Comparison of ENCODE assay signal across 1 cellular context in the genomic region with DNA sequence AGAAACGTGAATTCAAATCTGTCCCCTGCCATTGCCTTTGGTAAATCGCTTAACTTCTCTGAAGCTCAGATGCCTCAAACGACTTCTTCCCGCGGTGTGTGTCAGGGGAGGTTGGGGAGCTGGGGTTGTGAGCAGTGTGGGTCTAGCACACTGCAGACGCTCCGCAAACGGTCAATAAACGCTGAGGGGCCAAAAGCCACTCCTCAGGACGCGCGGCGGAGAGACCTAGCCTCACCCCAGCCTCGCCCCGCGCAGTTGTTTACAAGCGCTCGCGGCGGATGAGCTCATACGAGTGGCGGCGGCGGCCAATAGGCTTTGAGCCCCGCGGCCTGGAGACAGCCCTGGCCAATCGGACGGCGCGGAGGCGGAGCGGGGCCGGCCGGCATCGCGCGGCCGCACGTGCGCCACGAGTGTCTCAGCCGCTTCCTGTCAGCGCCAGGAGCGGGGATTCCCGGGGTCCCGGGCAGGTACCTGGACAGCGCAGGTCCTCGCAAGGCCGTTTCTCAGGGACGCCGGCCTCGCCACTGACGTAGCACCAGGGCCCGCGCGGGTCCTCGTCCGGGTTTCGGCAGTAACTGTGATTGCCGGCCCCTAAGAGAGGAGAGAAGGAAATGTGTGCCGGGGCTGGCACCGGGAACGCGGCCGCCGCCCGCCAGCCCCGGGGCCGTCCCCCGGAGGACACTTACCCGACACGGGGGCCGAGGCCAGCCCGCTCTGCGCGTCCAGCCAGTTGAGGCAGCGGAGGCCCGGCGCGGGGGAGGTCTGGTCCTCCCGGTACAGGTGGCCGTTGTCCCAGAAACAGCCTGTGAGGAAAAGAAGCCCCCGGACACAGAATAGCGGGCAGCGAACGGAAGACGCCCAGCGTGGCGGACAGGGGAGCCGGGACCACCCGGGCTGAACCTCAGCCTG.
TF ChIP-seq lines count a peak whose summit lies in the region.

No MANE protein-coding gene starts in this region.

TF ChIP-seq in IMR-90, 13 proteins besides CTCF, POLR2A, EP300 and RAD21:
- TF ChIP-seq, protein P1, sequence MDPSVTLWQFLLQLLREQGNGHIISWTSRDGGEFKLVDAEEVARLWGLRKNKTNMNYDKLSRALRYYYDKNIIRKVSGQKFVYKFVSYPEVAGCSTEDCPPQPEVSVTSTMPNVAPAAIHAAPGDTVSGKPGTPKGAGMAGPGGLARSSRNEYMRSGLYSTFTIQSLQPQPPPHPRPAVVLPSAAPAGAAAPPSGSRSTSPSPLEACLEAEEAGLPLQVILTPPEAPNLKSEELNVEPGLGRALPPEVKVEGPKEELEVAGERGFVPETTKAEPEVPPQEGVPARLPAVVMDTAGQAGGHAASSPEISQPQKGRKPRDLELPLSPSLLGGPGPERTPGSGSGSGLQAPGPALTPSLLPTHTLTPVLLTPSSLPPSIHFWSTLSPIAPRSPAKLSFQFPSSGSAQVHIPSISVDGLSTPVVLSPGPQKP (IDR thresholded peaks at IDR 0.05; ENCODE audit: borderline replicate concordance, low read depth, low read length), result no peak
- peak; percentile 64; the same call in 1 of the 2 replicates for TF ChIP-seq FOS (IDR thresholded peaks at IDR 0.05; ENCODE audit: low read depth, low read length)
- peak; percentile 48; the same call in 1 of the 2 replicates for TF ChIP-seq MAZ (IDR thresholded peaks at IDR 0.05; ENCODE audit: borderline replicate concordance, low read depth, low read length)
- peak; percentile 96 for TF ChIP-seq MXI1 (IDR thresholded peaks at IDR 0.05; ENCODE audit: borderline replicate concordance, low read depth, low read length)
- peak; percentile 75 for TF ChIP-seq USF2 (IDR thresholded peaks at IDR 0.05; ENCODE audit: low read depth, low read length)
- peak; percentile 82 for TF ChIP-seq RFX5 (IDR thresholded peaks at IDR 0.05; ENCODE audit: low read depth, low read length)
- TF ChIP-seq NFE2L2 (IDR thresholded peaks at IDR 0.05; ENCODE audit: low read depth, low read length), result 0 out of 2 replicates have a peak, but pooled peaks have one; percentile 1
- no peak for TF ChIP-seq CEBPB (IDR thresholded peaks at IDR 0.05; ENCODE audit: low read depth, low read length)
- no peak for TF ChIP-seq MAFK (IDR thresholded peaks at IDR 0.05; ENCODE audit: low read depth, low read length)
- no peak for TF ChIP-seq RCOR1 (IDR thresholded peaks at IDR 0.05; ENCODE audit: insufficient replicate concordance, low read length)
- TF ChIP-seq SMC3 (IDR thresholded peaks at IDR 0.05; ENCODE audit: low read depth, low read length), result no peak
- TF ChIP-seq BHLHE40 (IDR thresholded peaks at IDR 0.05; ENCODE audit: low read depth, low read length), result peak; percentile 99
- no peak for TF ChIP-seq CHD1 (IDR thresholded peaks at IDR 0.05; ENCODE audit: low read depth, low read length)
